Comparison of ENCODE assay signal across 8 cellular contexts in the genomic region with DNA sequence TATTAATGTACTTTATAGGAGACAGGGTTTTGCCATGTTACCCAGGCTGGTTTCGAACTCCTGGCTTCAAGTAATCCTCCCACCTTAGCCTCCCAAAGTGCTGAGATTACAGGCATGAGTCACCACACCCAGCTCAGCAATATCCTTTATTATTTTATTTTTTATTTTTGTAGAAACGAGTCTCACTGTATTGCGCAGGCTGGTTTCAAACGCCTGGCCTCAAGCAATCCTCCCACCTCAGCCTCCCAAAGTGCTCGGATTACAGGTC. TPM values are rescaled to one million over a fixed set of nuclear protein-coding genes. Genes with fewer than 3 reads are reported as not detected.
DNase-seq lines count a peak whose midpoint lies in the region; ATAC-seq and TF ChIP-seq lines count a peak whose summit lies in the region.
"Not testable (repeated sequence)": the region's sequence is repeated elsewhere in the genome, so short reads cannot be mapped to it uniquely, and the experiment has no call there.

No MANE protein-coding gene starts in this region.

- not testable (repeated sequence) for H3K4me1 ChIP-seq in ACC112 (ENCODE audit: control insufficient read depth, insufficient read depth, low read length, unreplicated experiment)
- peaks cover 19% of the 10 kb centered on the region for H3K4me1 ChIP-seq in DND-41 (ENCODE audit: insufficient read depth, low read length)

- H3K27ac Mint-ChIP-seq in T-helper 17 cell = peak overlapping the region; percentile 98
- peak overlapping the region; percentile 93 for H3K27ac Mint-ChIP-seq in activated CD8-positive, alpha-beta memory T cell treated with anti-CD3 and anti-CD28 coated beads, Interleukin-2, amount 10 ng/mL, durations not matched to agents 7 days and 5 days
- H3K27ac Mint-ChIP-seq in activated naive CD4-positive, alpha-beta T cell treated with anti-CD3 and anti-CD28 coated beads, Interleukin-2, amount 50 U/mL, for 24 hours = peak overlapping the region; percentile 97
- H3K27ac Mint-ChIP-seq in effector memory CD8-positive, alpha-beta T cell = peak overlapping the region in 1 of 2 donors; percentile 92
- peak overlapping the region; percentile 86 to 94 for H3K27ac Mint-ChIP-seq in natural killer cell treated with Interleukin-12 subunit alpha and Interleukin-12 subunit beta and Interleukin-15 and Interleukin-18, amount 100 ng/mL, for 72 hours

- H3K27me3 ChIP-seq in ACC112 (ENCODE audit: insufficient read depth, low read length); DND-41 (ENCODE audit: insufficient read depth, low read length, poor library complexity): not testable (repeated sequence)

- H3K4me2 ChIP-seq in DND-41 (ENCODE audit: insufficient read depth, low read length) = peak overlapping the region; percentile 92

- not testable (repeated sequence) for H3K27ac ChIP-seq in ACC112 (ENCODE audit: low read depth, low read length)
- peak overlapping the region; percentile 92 for H3K27ac ChIP-seq in DND-41 (ENCODE audit: low read length)

- not testable (repeated sequence) for TF ChIP-seq CTCF in DND-41 (IDR thresholded peaks at IDR 0.05; ENCODE audit: borderline replicate concordance, extremely low read depth, low read length, poor library complexity, severe bottlenecking); NB4 (IDR thresholded peaks at IDR 0.05; ENCODE audit: low read depth, low read length)

- not testable (repeated sequence) for H2AFZ ChIP-seq in ACC112 (ENCODE audit: low read length, unreplicated experiment)
- H2AFZ ChIP-seq in DND-41 (ENCODE audit: low read depth, low read length) = peak overlapping the region; percentile 75

- H3K9me3 ChIP-seq in DND-41 (ENCODE audit: insufficient read depth, low read length, severe bottlenecking); T-helper 17 cell (ENCODE audit: control insufficient read depth, low read length, poor library complexity, severe bottlenecking): not testable (repeated sequence)

- peak overlapping the region; percentile 92 for H3K4me3 Mint-ChIP-seq in T-helper 17 cell
- peak overlapping the region; percentile 87 for H3K4me3 Mint-ChIP-seq in activated CD8-positive, alpha-beta memory T cell treated with anti-CD3 and anti-CD28 coated beads, Interleukin-2, amount 10 ng/mL, durations not matched to agents 7 days and 5 days
- H3K4me3 Mint-ChIP-seq in activated naive CD4-positive, alpha-beta T cell treated with anti-CD3 and anti-CD28 coated beads, Interleukin-2, amount 50 U/mL, for 24 hours = peak overlapping the region; percentile 94
- peak overlapping the region; percentile 86 to 87 for H3K4me3 Mint-ChIP-seq in effector memory CD8-positive, alpha-beta T cell
- H3K4me3 Mint-ChIP-seq in natural killer cell treated with Interleukin-12 subunit alpha and Interleukin-12 subunit beta and Interleukin-15 and Interleukin-18, amount 100 ng/mL, for 72 hours = peak overlapping the region; percentile 86

- DNase-seq in DND-41; NB4 (ENCODE audit: low read depth); T-helper 17 cell; activated CD8-positive, alpha-beta memory T cell treated with anti-CD3 and anti-CD28 coated beads, Interleukin-2, amount 10 ng/mL, durations not matched to agents 7 days and 5 days; effector memory CD8-positive, alpha-beta T cell: not testable (repeated sequence)
- DNase-seq in natural killer cell treated with Interleukin-12 subunit alpha and Interleukin-12 subunit beta and Interleukin-15 and Interleukin-18, amount 100 ng/mL, for 72 hours (ENCODE audit: low spot score) = peak; percentile 6

- not testable (repeated sequence) for H3K79me2 ChIP-seq in ACC112 (ENCODE audit: control insufficient read depth, insufficient read depth, low read length, unreplicated experiment); DND-41 (ENCODE audit: insufficient read depth, low read length)

- H3K9ac ChIP-seq in DND-41 (ENCODE audit: low read depth, low read length) = peak overlapping the region; percentile 87

- not testable (repeated sequence) for H3K36me3 Mint-ChIP-seq in T-helper 17 cell (ENCODE audit: low read depth); activated CD8-positive, alpha-beta memory T cell treated with anti-CD3 and anti-CD28 coated beads, Interleukin-2, amount 10 ng/mL, durations not matched to agents 7 days and 5 days; activated naive CD4-positive, alpha-beta T cell treated with anti-CD3 and anti-CD28 coated beads, Interleukin-2, amount 50 U/mL, for 24 hours; natural killer cell treated with Interleukin-12 subunit alpha and Interleukin-12 subunit beta and Interleukin-15 and Interleukin-18, amount 100 ng/mL, for 72 hours
- peaks cover 19% of the 10 kb centered on the region for H3K36me3 Mint-ChIP-seq in effector memory CD8-positive, alpha-beta T cell (ENCODE audit: insufficient read depth)

- not testable (repeated sequence) for H3K27me3 Mint-ChIP-seq in T-helper 17 cell; activated CD8-positive, alpha-beta memory T cell treated with anti-CD3 and anti-CD28 coated beads, Interleukin-2, amount 10 ng/mL, durations not matched to agents 7 days and 5 days; activated naive CD4-positive, alpha-beta T cell treated with anti-CD3 and anti-CD28 coated beads, Interleukin-2, amount 50 U/mL, for 24 hours; natural killer cell treated with Interleukin-12 subunit alpha and Interleukin-12 subunit beta and Interleukin-15 and Interleukin-18, amount 100 ng/mL, for 72 hours
- H3K27me3 Mint-ChIP-seq in effector memory CD8-positive, alpha-beta T cell = peaks cover 5 to 11% of the 10 kb centered on the region in 2 donors

- H4K20me1 ChIP-seq in DND-41 (ENCODE audit: insufficient read depth, low read length) = not testable (repeated sequence)

- H3K4me1 Mint-ChIP-seq in T-helper 17 cell = peaks cover 12% of the 10 kb centered on the region
- H3K4me1 Mint-ChIP-seq in activated CD8-positive, alpha-beta memory T cell treated with anti-CD3 and anti-CD28 coated beads, Interleukin-2, amount 10 ng/mL, durations not matched to agents 7 days and 5 days = peaks cover 20% of the 10 kb centered on the region
- H3K4me1 Mint-ChIP-seq in activated naive CD4-positive, alpha-beta T cell treated with anti-CD3 and anti-CD28 coated beads, Interleukin-2, amount 50 U/mL, for 24 hours = not testable (repeated sequence)
- H3K4me1 Mint-ChIP-seq in effector memory CD8-positive, alpha-beta T cell (ENCODE audit: low read depth in 2 of 2) = peaks cover 12 to 13% of the 10 kb centered on the region in 2 donors
- peaks cover 13 to 15% of the 10 kb centered on the region in 2 donors for H3K4me1 Mint-ChIP-seq in natural killer cell treated with Interleukin-12 subunit alpha and Interleukin-12 subunit beta and Interleukin-15 and Interleukin-18, amount 100 ng/mL, for 72 hours (ENCODE audit: low read depth in 2 of 2)

- CTCF ChIA-PET in activated CD8-positive, alpha-beta memory T cell treated with anti-CD3 and anti-CD28 coated beads, Interleukin-2, amount 10 ng/mL, durations not matched to agents 7 days and 5 days (lab: Charles Lee) = interaction anchor here (0.7 kb wide), 1 partner anchor 30 kb away, joined by 3 read pairs; no protein-coding TSS in a partner anchor

- TF ChIP-seq POLR2A in NB4 (IDR thresholded peaks at IDR 0.05; ENCODE audit: extremely low read depth, insufficient read length) = not testable (repeated sequence)

- H3K4me3 ChIP-seq in ACC112 (ENCODE audit: low read depth, low read length) = peak overlapping the region; percentile 94; the same call in 1 of the 2 replicates
- peak overlapping the region; percentile 57 to 65; a peak in 3 of 4 replicates for H3K4me3 ChIP-seq in DND-41 (ENCODE audit: low read depth in 1 of 2, low read length in 2 of 2)
- H3K4me3 ChIP-seq in NB4 (ENCODE audit: low read depth, low read length) = peak overlapping the region; percentile 94

- not testable (repeated sequence) for H3K9me3 Mint-ChIP-seq in activated CD8-positive, alpha-beta memory T cell treated with anti-CD3 and anti-CD28 coated beads, Interleukin-2, amount 10 ng/mL, durations not matched to agents 7 days and 5 days (ENCODE audit: low read depth); activated naive CD4-positive, alpha-beta T cell treated with anti-CD3 and anti-CD28 coated beads, Interleukin-2, amount 50 U/mL, for 24 hours; effector memory CD8-positive, alpha-beta T cell; natural killer cell treated with Interleukin-12 subunit alpha and Interleukin-12 subunit beta and Interleukin-15 and Interleukin-18, amount 100 ng/mL, for 72 hours

- not testable (repeated sequence) for ATAC-seq in DND-41 (ENCODE audit: insufficient read depth, low read depth); T-helper 17 cell; activated CD8-positive, alpha-beta memory T cell treated with anti-CD3 and anti-CD28 coated beads, Interleukin-2, amount 10 ng/mL, durations not matched to agents 7 days and 5 days; effector memory CD8-positive, alpha-beta T cell (replicated peaks); natural killer cell treated with Interleukin-12 subunit alpha and Interleukin-12 subunit beta and Interleukin-15 and Interleukin-18, amount 100 ng/mL, for 72 hours

- H3K36me3 ChIP-seq in ACC112 (ENCODE audit: insufficient read depth, low read length); DND-41 (ENCODE audit: insufficient read depth, low read length): not testable (repeated sequence)

RNA-seq across cellular contexts. Expression of gene FOXK1, which starts 39.0 kb away (rescaled TPM):
- 10 to 100 TPM; 59.8 to 60.9 TPM for total RNA-seq in T-helper 17 cell
- 10 to 100 TPM; 27.1 to 31.2 TPM for total RNA-seq in activated CD8-positive, alpha-beta memory T cell treated with anti-CD3 and anti-CD28 coated beads, Interleukin-2, amount 10 ng/mL, durations not matched to agents 7 days and 5 days
- total RNA-seq in natural killer cell treated with Interleukin-12 subunit alpha and Interleukin-12 subunit beta and Interleukin-15 and Interleukin-18, amount 100 ng/mL, for 72 hours = 10 to 100 TPM; 35.6 to 48.1 TPM
